ENCODE assay signal across 1 cellular context in genomic region chr3:58008140-58009025, GRCh38.
A peak's percentile ranks its signal among the peaks of the same experiment; 100 is the strongest.
TF ChIP-seq lines count a peak whose summit lies in the region.

Gene FLNB (plus strand): TSS chr3:58008422. CDS start chr3:58008565, 143 bp downstream.

TF ChIP-seq in GM12878, 131 proteins besides CTCF, POLR2A, EP300 and RAD21 (continued from another document and continues in another):
- TF ChIP-seq ZBTB40 (IDR thresholded peaks at IDR 0.05; ENCODE audit: borderline replicate concordance) = peak; percentile 33; the same call in 1 of the 2 replicates
- TF ChIP-seq SIX5 (IDR thresholded peaks at IDR 0.05; ENCODE audit: low read depth, low read length, severe bottlenecking) = no peak
- TF ChIP-seq SRF (IDR thresholded peaks at IDR 0.05; ENCODE audit: low read depth in 2 of 2, low read length in 2 of 2) = no peak
- no peak for TF ChIP-seq KAT2A (conservative IDR thresholded peaks at IDR 0.05; ENCODE audit: control insufficient read depth, low read depth, low read length)
- peak; percentile 53; the same call in 1 of the 2 replicates for TF ChIP-seq CHD2 (IDR thresholded peaks at IDR 0.05; ENCODE audit: borderline replicate concordance, low read depth, low read length)
- no peak for TF ChIP-seq ZBTB4 (CRISPR knock-in tag; IDR thresholded peaks at IDR 0.05)
- TF ChIP-seq EED (IDR thresholded peaks at IDR 0.05; ENCODE audit: low read depth) = no peak
- peak; percentile 78 for TF ChIP-seq TAF1 (IDR thresholded peaks at IDR 0.05; ENCODE audit: borderline replicate concordance, low read depth, low read length)
- TF ChIP-seq CBX3 (IDR thresholded peaks at IDR 0.05; ENCODE audit: borderline replicate concordance, low read depth) = no peak
- TF ChIP-seq HDAC2 (IDR thresholded peaks at IDR 0.05) = no peak
- TF ChIP-seq MEF2B (IDR thresholded peaks at IDR 0.05; ENCODE audit: partially characterized antibody, poor library complexity, severe bottlenecking) = peak; percentile 57
- TF ChIP-seq NR2C2 (IDR thresholded peaks at IDR 0.05; ENCODE audit: borderline replicate concordance, control insufficient read depth, insufficient read length, low read depth) = no peak
- no peak for TF ChIP-seq MEF2A (IDR thresholded peaks at IDR 0.05; ENCODE audit: insufficient read depth, low read depth, low read length)
- TF ChIP-seq MYB (IDR thresholded peaks at IDR 0.05; ENCODE audit: borderline replicate concordance, low read depth, low read length) = no peak
- no peak for TF ChIP-seq HSF1 (IDR thresholded peaks at IDR 0.05; ENCODE audit: low read depth, low read length)
- no peak for TF ChIP-seq NFYA (IDR thresholded peaks at IDR 0.05; ENCODE audit: borderline replicate concordance, low read depth, low read length)
- TF ChIP-seq MAX (IDR thresholded peaks at IDR 0.05; ENCODE audit: low read depth, low read length) = 0 out of 2 replicates have a peak, but pooled peaks have one; percentile 36
- 0 out of 3 replicates have a peak, but pooled peaks have one; percentile 40 for TF ChIP-seq POU2F2 (IDR thresholded peaks at IDR 0.05; ENCODE audit: borderline replicate concordance, low read depth, low read length)
- 0 out of 2 replicates have a peak, but pooled peaks have one; percentile 61 for TF ChIP-seq YY1 (IDR thresholded peaks at IDR 0.05; ENCODE audit: low read depth, low read length)
- no peak for TF ChIP-seq SIN3A (IDR thresholded peaks at IDR 0.05; ENCODE audit: low read depth, low read length)
- no peak for TF ChIP-seq ZNF24 (IDR thresholded peaks at IDR 0.05)
- 0 out of 2 replicates have a peak, but pooled peaks have one; percentile 36 for TF ChIP-seq HDGF (IDR thresholded peaks at IDR 0.05)
- TF ChIP-seq PKNOX1 (IDR thresholded peaks at IDR 0.05) = peak; percentile 6; the same call in 1 of the 2 replicates
- no peak for TF ChIP-seq CREB1 (IDR thresholded peaks at IDR 0.05; ENCODE audit: low read depth)
- no peak for TF ChIP-seq CEBPB (IDR thresholded peaks at IDR 0.05; ENCODE audit: borderline replicate concordance in 1 of 2, low read depth in 2 of 2, low read length in 2 of 2)
- no peak for TF ChIP-seq MTA3 (IDR thresholded peaks at IDR 0.05; ENCODE audit: borderline replicate concordance, low read length)
- TF ChIP-seq NRF1 (conservative IDR thresholded peaks at IDR 0.05; ENCODE audit: low read depth, low read length) = peak; percentile 48
- no peak for TF ChIP-seq ZZZ3 (IDR thresholded peaks at IDR 0.05; ENCODE audit: control insufficient read depth, insufficient read length, low read depth)
- peak; percentile 73 for TF ChIP-seq NKRF (conservative IDR thresholded peaks at IDR 0.05)
- peak; percentile 68; the same call in 1 of the 2 replicates for TF ChIP-seq IKZF1 (conservative IDR thresholded peaks at IDR 0.05)
- no peak for TF ChIP-seq MYC (IDR thresholded peaks at IDR 0.05; ENCODE audit: insufficient read depth, insufficient read length, insufficient replicate concordance, low read length, severe bottlenecking)
- peak in 1 of 2 experiments; percentile 3; a peak in 2 of 4 replicates for TF ChIP-seq BHLHE40 (IDR thresholded peaks at IDR 0.05; ENCODE audit: borderline replicate concordance in 1 of 2, low read depth in 2 of 2, low read length in 1 of 2)
- no peak for TF ChIP-seq ZNF592 (IDR thresholded peaks at IDR 0.05)
- TF ChIP-seq BMI1 (IDR thresholded peaks at IDR 0.05; ENCODE audit: borderline replicate concordance) = no peak
- no peak for TF ChIP-seq CEBPZ (IDR thresholded peaks at IDR 0.05; ENCODE audit: low read depth, low read length)
- no peak for TF ChIP-seq SUPT20H (IDR thresholded peaks at IDR 0.05; ENCODE audit: borderline replicate concordance, control insufficient read depth, low read depth, low read length)
- TF ChIP-seq ASH2L (IDR thresholded peaks at IDR 0.05; ENCODE audit: borderline replicate concordance, low read depth) = no peak
- TF ChIP-seq FOS (IDR thresholded peaks at IDR 0.05; ENCODE audit: borderline replicate concordance, extremely low read depth, insufficient read length) = no peak
- no peak for TF ChIP-seq JUND (IDR thresholded peaks at IDR 0.05; ENCODE audit: low read depth, low read length)
